ENCODE assay signal across 8 cellular contexts in the genomic region with DNA sequence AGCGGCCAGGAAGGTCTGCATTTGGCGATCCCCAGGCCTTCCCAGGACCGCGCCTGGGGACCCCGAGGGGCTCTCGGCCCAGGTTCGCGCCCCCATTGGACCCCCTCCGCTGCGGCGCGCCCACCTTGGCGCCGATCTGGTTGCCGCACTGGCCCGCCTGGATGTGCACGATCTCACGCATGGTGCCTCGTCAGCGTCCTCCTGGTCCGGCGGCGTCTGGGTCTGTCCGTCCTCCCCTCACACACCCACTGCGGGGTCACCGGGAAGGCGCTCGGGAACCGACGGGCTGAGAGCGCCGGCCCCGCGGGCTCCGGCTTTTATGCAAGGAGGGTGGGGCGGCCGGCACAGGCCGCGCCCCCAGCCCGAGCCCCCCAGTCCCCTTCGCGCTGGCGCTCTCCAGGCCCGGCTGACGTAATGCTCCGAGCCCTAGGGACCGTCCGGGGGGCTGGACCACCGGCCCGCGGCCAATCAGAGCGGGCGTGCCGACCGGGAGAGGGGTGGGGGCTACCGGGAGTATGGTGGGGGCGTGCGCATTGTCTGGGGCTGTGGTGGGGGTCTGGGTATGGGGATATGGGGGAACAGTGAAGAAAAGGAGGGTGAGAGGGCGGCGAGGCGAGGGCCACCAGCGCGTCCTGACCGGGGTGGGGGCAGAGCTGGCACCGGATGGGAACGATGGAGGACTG. TPM values are rescaled to one million over a fixed set of nuclear protein-coding genes. Genes with fewer than 3 reads are reported as not detected.
DNase-seq lines count a peak whose midpoint lies in the region; ATAC-seq, FAIRE-seq and TF ChIP-seq lines count a peak whose summit lies in the region.

A gene (minus strand): TSS at position 291 of the 683 bp plus-strand sequence. CDS start 110 bp downstream, at position 181.

- H3K4me1 Mint-ChIP-seq in activated naive CD4-positive, alpha-beta T cell treated with anti-CD3 and anti-CD28 coated beads, Interleukin-2, amount 10 ng/mL, durations not matched to agents 7 days and 5 days, result peaks cover 46% of the 10 kb centered on the region
- peaks cover 25% of the 10 kb centered on the region for H3K4me1 Mint-ChIP-seq in astrocyte (ENCODE audit: low read depth, unreplicated experiment)

- H3K27me3 ChIP-seq in astrocyte (ENCODE audit: insufficient read depth, low read length), result peaks cover 58% of the 10 kb centered on the region
- peaks cover 28% of the 10 kb centered on the region for H3K27me3 ChIP-seq in iPS-20b (ENCODE audit: insufficient read depth, low read length)

- peaks cover 3% of the 10 kb centered on the region for H3K36me3 Mint-ChIP-seq in activated naive CD4-positive, alpha-beta T cell treated with anti-CD3 and anti-CD28 coated beads, Interleukin-2, amount 10 ng/mL, durations not matched to agents 7 days and 5 days
- H3K36me3 Mint-ChIP-seq in astrocyte (ENCODE audit: low read depth, unreplicated experiment), result peaks cover 13% of the 10 kb centered on the region

- peak within 1 kb of the TSS; percentile 72 for H2AFZ ChIP-seq in astrocyte (ENCODE audit: low read depth, low read length)

- H3K27me3 Mint-ChIP-seq in activated naive CD4-positive, alpha-beta T cell treated with anti-CD3 and anti-CD28 coated beads, Interleukin-2, amount 10 ng/mL, durations not matched to agents 7 days and 5 days, result peaks cover 83% of the 10 kb centered on the region
- peaks cover 6% of the 10 kb centered on the region for H3K27me3 Mint-ChIP-seq in astrocyte (ENCODE audit: low read depth, unreplicated experiment)

- no peak within 1 kb of the TSS for H3K27ac Mint-ChIP-seq in activated naive CD4-positive, alpha-beta T cell treated with anti-CD3 and anti-CD28 coated beads, Interleukin-2, amount 10 ng/mL, durations not matched to agents 7 days and 5 days
- peak within 1 kb of the TSS; percentile 34 for H3K27ac Mint-ChIP-seq in astrocyte (ENCODE audit: unreplicated experiment)

- H3K9me3 ChIP-seq in astrocyte (ENCODE audit: insufficient read depth, low read depth, low read length), result no peaks in the 10 kb centered on the region
- no peaks in the 10 kb centered on the region for H3K9me3 ChIP-seq in iPS-20b (ENCODE audit: insufficient read depth, low read depth, low read length)

- H3K9ac ChIP-seq in astrocyte (ENCODE audit: low read length), result peak within 1 kb of the TSS; percentile 72
- peak within 1 kb of the TSS; percentile 94 for H3K9ac ChIP-seq in iPS-20b (ENCODE audit: low read depth, low read length)

- H3K36me3 ChIP-seq in astrocyte (ENCODE audit: insufficient read depth, low read length) (no peaks in the 10 kb centered on the region), iPS-20b (ENCODE audit: insufficient read depth, low read depth, low read length) (peaks cover 25% of the 10 kb centered on the region)

- FAIRE-seq in astrocyte (lab: Jason Lieb, UNC), result no peak

- no peak for DNase-seq in activated naive CD4-positive, alpha-beta T cell treated with anti-CD3 and anti-CD28 coated beads, Interleukin-2, amount 10 ng/mL, durations not matched to agents 7 days and 5 days
- no peak for DNase-seq in activated naive CD4-positive, alpha-beta T cell (lab: John Stamatoyannopoulos, UW)
- DNase-seq in NCI-H2171 (lab: John Stamatoyannopoulos, UW) (peak; percentile 93), astrocyte (ENCODE audit: low read depth) (peak; percentile 42)

- peak within 1 kb of the TSS; percentile 52 for H3K4me3 Mint-ChIP-seq in activated naive CD4-positive, alpha-beta T cell treated with anti-CD3 and anti-CD28 coated beads, Interleukin-2, amount 10 ng/mL, durations not matched to agents 7 days and 5 days
- H3K4me3 Mint-ChIP-seq in astrocyte (ENCODE audit: unreplicated experiment), result peak within 1 kb of the TSS; percentile 93

- peaks cover 35% of the 10 kb centered on the region for H3K4me1 ChIP-seq in astrocyte (ENCODE audit: insufficient read depth, low read length)
- peaks cover 11% of the 10 kb centered on the region for H3K4me1 ChIP-seq in iPS-20b (ENCODE audit: insufficient read depth, low read length)

- H3K4me2 ChIP-seq in astrocyte (ENCODE audit: low read length), result peak within 1 kb of the TSS; percentile 84

- peaks cover 10% of the 10 kb centered on the region for H3K79me2 ChIP-seq in astrocyte (ENCODE audit: insufficient read depth, low read length)

- CTCF ChIA-PET in activated naive CD4-positive, alpha-beta T cell treated with anti-CD3 and anti-CD28 coated beads, Interleukin-2, amount 10 ng/mL, durations not matched to agents 7 days and 5 days (lab: Charles Lee), result no interaction called here

- peaks cover 11% of the 10 kb centered on the region for H4K20me1 ChIP-seq in astrocyte (ENCODE audit: insufficient read depth, low read length)

- no peak for ATAC-seq in GM18517 (IDR thresholded peaks at IDR 0.05; ENCODE audit: unreplicated experiment)
- ATAC-seq in GM21367 (IDR thresholded peaks at IDR 0.05; ENCODE audit: unreplicated experiment), result no peak

- TF ChIP-seq CTCF in astrocyte (IDR thresholded peaks at IDR 0.05; ENCODE audit: insufficient read depth, low read depth, low read length), result no peak

- no peaks in the 10 kb centered on the region for H3K9me3 Mint-ChIP-seq in activated naive CD4-positive, alpha-beta T cell treated with anti-CD3 and anti-CD28 coated beads, Interleukin-2, amount 10 ng/mL, durations not matched to agents 7 days and 5 days
- H3K9me3 Mint-ChIP-seq in astrocyte (ENCODE audit: unreplicated experiment), result peaks cover 3% of the 10 kb centered on the region

- H3K4me3 ChIP-seq in astrocyte (ENCODE audit: insufficient read depth, low read depth, low read length) (peak within 1 kb of the TSS; percentile 60), iPS-20b (ENCODE audit: low read length) (peak within 1 kb of the TSS; percentile 80), skin epidermis (peak within 1 kb of the TSS; percentile 11 to 32 (median 17))

- H3K27ac ChIP-seq in astrocyte (ENCODE audit: low read depth, low read length), result no peak within 1 kb of the TSS
- peak within 1 kb of the TSS; percentile 46 for H3K27ac ChIP-seq in iPS-20b (ENCODE audit: low read length)
- peak within 1 kb of the TSS in 1 of 21 experiments; percentile 13 for H3K27ac ChIP-seq in skin epidermis

RNA-seq across cellular contexts. Expression of the gene that starts here (rescaled TPM):
- 124 and 144 TPM in 2 replicates for total RNA-seq in astrocyte

Comparison
In these comparisons a context has a peak if more than half of its experiments do, and no peak if none do; other contexts are left out.
1. DNase-seq: peak in NCI-H2171 (single experiment) and astrocyte (single experiment); none in activated naive CD4-positive, alpha-beta T cell treated with anti-CD3 and anti-CD28 coated beads, Interleukin-2, amount 10 ng/mL, durations not matched to agents 7 days and 5 days (single experiment) and activated naive CD4-positive, alpha-beta T cell (0 of 4).
2. H3K4me3 ChIP-seq: peak in every context shown above with its lines; median percentile 80 in iPS-20b; 60 in astrocyte; 17 in skin epidermis.